ENCODE assay signal across 1 cellular context in the genomic region with DNA sequence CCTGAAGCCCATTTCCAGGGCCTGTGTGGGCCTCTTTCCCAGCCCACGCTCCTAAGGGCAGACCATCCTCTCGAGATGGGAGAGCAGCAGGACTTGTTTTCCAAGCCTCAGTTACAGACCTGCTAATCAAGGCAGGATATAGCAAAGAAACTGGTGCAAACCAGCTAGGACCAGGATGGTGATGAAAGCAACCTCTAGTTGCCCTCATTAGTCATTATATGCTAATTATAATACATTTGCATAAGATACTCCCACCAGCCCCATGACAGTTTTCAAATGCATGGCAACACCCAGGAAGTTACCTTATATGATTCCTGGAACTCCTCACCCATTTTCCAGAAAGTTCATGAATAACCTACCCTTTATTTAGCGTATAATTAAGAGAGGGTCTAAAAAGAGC.
TF ChIP-seq lines count a peak whose summit lies in the region.

No MANE protein-coding gene starts in this region.

TF ChIP-seq in HepG2, 621 proteins besides CTCF, POLR2A, EP300 and RAD21:
- TF ChIP-seq GABPB1 (CRISPR knock-in tag; IDR thresholded peaks at IDR 0.05) (no peak), KLF16 (CRISPR knock-in tag; IDR thresholded peaks at IDR 0.05) (no peak), CHD2 (IDR thresholded peaks at IDR 0.05; ENCODE audit: low read depth, low read length) (no peak), GATAD2A (CRISPR knock-in tag; IDR thresholded peaks at IDR 0.05) (no peak), PAF1 (CRISPR knock-in tag; IDR thresholded peaks at IDR 0.05) (no peak), EED (CRISPR knock-in tag; IDR thresholded peaks at IDR 0.05) (no peak)
- TF ChIP-seq, protein P1, sequence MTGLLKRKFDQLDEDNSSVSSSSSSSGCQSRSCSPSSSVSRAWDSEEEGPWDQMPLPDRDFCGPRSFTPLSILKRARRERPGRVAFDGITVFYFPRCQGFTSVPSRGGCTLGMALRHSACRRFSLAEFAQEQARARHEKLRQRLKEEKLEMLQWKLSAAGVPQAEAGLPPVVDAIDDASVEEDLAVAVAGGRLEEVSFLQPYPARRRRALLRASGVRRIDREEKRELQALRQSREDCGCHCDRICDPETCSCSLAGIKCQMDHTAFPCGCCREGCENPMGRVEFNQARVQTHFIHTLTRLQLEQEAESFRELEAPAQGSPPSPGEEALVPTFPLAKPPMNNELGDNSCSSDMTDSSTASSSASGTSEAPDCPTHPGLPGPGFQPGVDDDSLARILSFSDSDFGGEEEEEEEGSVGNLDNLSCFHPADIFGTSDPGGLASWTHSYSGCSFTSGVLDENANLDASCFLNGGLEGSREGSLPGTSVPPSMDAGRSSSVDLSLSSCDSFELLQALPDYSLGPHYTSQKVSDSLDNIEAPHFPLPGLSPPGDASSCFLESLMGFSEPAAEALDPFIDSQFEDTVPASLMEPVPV (CRISPR knock-in tag; IDR thresholded peaks at IDR 0.05): no peak
- TF ChIP-seq, protein P2, sequence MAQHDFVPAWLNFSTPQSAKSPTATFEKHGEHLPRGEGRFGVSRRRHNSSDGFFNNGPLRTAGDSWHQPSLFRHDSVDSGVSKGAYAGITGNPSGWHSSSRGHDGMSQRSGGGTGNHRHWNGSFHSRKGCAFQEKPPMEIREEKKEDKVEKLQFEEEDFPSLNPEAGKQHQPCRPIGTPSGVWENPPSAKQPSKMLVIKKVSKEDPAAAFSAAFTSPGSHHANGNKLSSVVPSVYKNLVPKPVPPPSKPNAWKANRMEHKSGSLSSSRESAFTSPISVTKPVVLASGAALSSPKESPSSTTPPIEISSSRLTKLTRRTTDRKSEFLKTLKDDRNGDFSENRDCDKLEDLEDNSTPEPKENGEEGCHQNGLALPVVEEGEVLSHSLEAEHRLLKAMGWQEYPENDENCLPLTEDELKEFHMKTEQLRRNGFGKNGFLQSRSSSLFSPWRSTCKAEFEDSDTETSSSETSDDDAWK (CRISPR knock-in tag; IDR thresholded peaks at IDR 0.05): no peak
- TF ChIP-seq, protein P3, sequence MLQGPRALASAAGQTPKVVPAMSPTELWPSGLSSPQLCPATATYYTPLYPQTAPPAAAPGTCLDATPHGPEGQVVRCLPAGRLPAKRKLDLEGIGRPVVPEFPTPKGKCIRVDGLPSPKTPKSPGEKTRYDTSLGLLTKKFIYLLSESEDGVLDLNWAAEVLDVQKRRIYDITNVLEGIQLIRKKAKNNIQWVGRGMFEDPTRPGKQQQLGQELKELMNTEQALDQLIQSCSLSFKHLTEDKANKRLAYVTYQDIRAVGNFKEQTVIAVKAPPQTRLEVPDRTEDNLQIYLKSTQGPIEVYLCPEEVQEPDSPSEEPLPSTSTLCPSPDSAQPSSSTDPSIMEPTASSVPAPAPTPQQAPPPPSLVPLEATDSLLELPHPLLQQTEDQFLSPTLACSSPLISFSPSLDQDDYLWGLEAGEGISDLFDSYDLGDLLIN (CRISPR knock-in tag; IDR thresholded peaks at IDR 0.05; ENCODE audit: borderline replicate concordance): no peak
